In genomic region chr6:26122005-26122388, GRCh38 we compare ENCODE assay signal across 1 cellular context.
A peak's percentile ranks its signal among the peaks of the same experiment; 100 is the strongest.
TF ChIP-seq lines count a peak whose summit lies in the region.

No MANE protein-coding gene starts in this region.

TF ChIP-seq in K562, 482 proteins besides CTCF, POLR2A, EP300 and RAD21 (continued from another document and continues in another):
- TF ChIP-seq RERE (CRISPR knock-in tag; IDR thresholded peaks at IDR 0.05; ENCODE audit: borderline replicate concordance) (no peak), HEY1 (CRISPR knock-in tag; IDR thresholded peaks at IDR 0.05; ENCODE audit: borderline replicate concordance) (no peak), ZBTB49 (CRISPR knock-in tag; IDR thresholded peaks at IDR 0.05; ENCODE audit: borderline replicate concordance) (no peak), FOSL1 (tag; conservative IDR thresholded peaks at IDR 0.05) (no peak), HDAC8 (tag; IDR thresholded peaks at IDR 0.05) (no peak), RBM15 (IDR thresholded peaks at IDR 0.05; ENCODE audit: insufficient read depth, low read length) (no peak), KAT2B (IDR thresholded peaks at IDR 0.05; ENCODE audit: low read depth, low read length) (no peak), TAF15 (IDR thresholded peaks at IDR 0.05; ENCODE audit: low read depth, low read length) (no peak), MED1 (CRISPR knock-in tag; IDR thresholded peaks at IDR 0.05; ENCODE audit: borderline replicate concordance) (no peak), MXI1 (IDR thresholded peaks at IDR 0.05; ENCODE audit: low read depth, low read length) (peak; percentile 42; the same call in 1 of the 2 replicates), AFF4 (CRISPR knock-in tag; IDR thresholded peaks at IDR 0.05) (no peak), RREB1 (CRISPR knock-in tag; IDR thresholded peaks at IDR 0.05) (no peak), ZBTB43 (CRISPR knock-in tag; IDR thresholded peaks at IDR 0.05) (no peak), MTA2 (IDR thresholded peaks at IDR 0.05; ENCODE audit: low read depth) (0 out of 2 replicates have a peak, but pooled peaks have one; percentile 14), SRSF9 (IDR thresholded peaks at IDR 0.05; ENCODE audit: borderline replicate concordance, low read depth, low read length) (no peak), NONO (IDR thresholded peaks at IDR 0.05; ENCODE audit: low read depth in 2 of 2, low read length in 1 of 2) (no peak), GATA2 (CRISPR knock-in tag; IDR thresholded peaks at IDR 0.05) (no peak), KLF16 (IDR thresholded peaks at IDR 0.05) (0 out of 2 replicates have a peak, but pooled peaks have one; percentile 23), ARID3B (CRISPR knock-in tag; IDR thresholded peaks at IDR 0.05; ENCODE audit: borderline replicate concordance) (no peak), TCF3 (CRISPR knock-in tag; IDR thresholded peaks at IDR 0.05) (0 out of 2 replicates have a peak, but pooled peaks have one; percentile 14), DNMT1 (IDR thresholded peaks at IDR 0.05) (no peak), ZNF282 (CRISPR knock-in tag; IDR thresholded peaks at IDR 0.05) (no peak), NFE2 (IDR thresholded peaks at IDR 0.05; ENCODE audit: low read depth) (no peak), NBN (IDR thresholded peaks at IDR 0.05; ENCODE audit: low read depth) (no peak), MTF1 (CRISPR knock-in tag; IDR thresholded peaks at IDR 0.05; ENCODE audit: borderline replicate concordance) (0 out of 2 replicates have a peak, but pooled peaks have one; percentile 12), XRCC5 (IDR thresholded peaks at IDR 0.05; ENCODE audit: low read depth, low read length) (no peak), PURB (CRISPR knock-in tag; IDR thresholded peaks at IDR 0.05; ENCODE audit: low read depth) (no peak), PRMT5 (CRISPR knock-in tag; IDR thresholded peaks at IDR 0.05) (no peak), ZNF696 (CRISPR knock-in tag; conservative IDR thresholded peaks at IDR 0.05) (0 out of 2 replicates have a peak, but pooled peaks have one; percentile 14), SPI1 (IDR thresholded peaks at IDR 0.05; ENCODE audit: borderline replicate concordance, low read depth, low read length) (no peak), TBL1XR1 (IDR thresholded peaks at IDR 0.05; ENCODE audit: low read length in 2 of 2) (no peak), PHF8 (IDR thresholded peaks at IDR 0.05; ENCODE audit: borderline replicate concordance, low read length) (no peak), E2F1 (CRISPR knock-in tag; IDR thresholded peaks at IDR 0.05) (no peak), SMAD1 (IDR thresholded peaks at IDR 0.05; ENCODE audit: low read depth, low read length, partially characterized antibody) (no peak)
